In genomic region chr11:124577664-124578427, GRCh38 we compare ENCODE assay signal across 1 cellular context.
TF ChIP-seq lines count a peak whose summit lies in the region.

No MANE protein-coding gene starts in this region.

TF ChIP-seq in SK-N-SH, 30 proteins besides CTCF, POLR2A, EP300 and RAD21:
- TF ChIP-seq, protein P1, sequence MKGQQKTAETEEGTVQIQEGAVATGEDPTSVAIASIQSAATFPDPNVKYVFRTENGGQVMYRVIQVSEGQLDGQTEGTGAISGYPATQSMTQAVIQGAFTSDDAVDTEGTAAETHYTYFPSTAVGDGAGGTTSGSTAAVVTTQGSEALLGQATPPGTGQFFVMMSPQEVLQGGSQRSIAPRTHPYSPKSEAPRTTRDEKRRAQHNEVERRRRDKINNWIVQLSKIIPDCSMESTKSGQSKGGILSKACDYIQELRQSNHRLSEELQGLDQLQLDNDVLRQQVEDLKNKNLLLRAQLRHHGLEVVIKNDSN (IDR thresholded peaks at IDR 0.05; ENCODE audit: borderline replicate concordance, low read depth), result no peak
- TF ChIP-seq YY1 (IDR thresholded peaks at IDR 0.05; ENCODE audit: low read depth) (no peak), JUND (IDR thresholded peaks at IDR 0.05) (no peak), SMC3 (IDR thresholded peaks at IDR 0.05; ENCODE audit: low read depth, low read length) (no peak), MXI1 (IDR thresholded peaks at IDR 0.05; ENCODE audit: low read depth, low read length) (no peak), GABPA (IDR thresholded peaks at IDR 0.05; ENCODE audit: low read depth) (no peak), RFX5 (IDR thresholded peaks at IDR 0.05; ENCODE audit: low read length) (no peak), ELF1 (IDR thresholded peaks at IDR 0.05) (no peak), PBX3 (IDR thresholded peaks at IDR 0.05) (no peak), EZH2phosphoT487 (IDR thresholded peaks at IDR 0.05; ENCODE audit: borderline replicate concordance, low read depth) (no peak), FOXJ3 (CRISPR knock-in tag; IDR thresholded peaks at IDR 0.05) (no peak)
